Comparison of ENCODE assay signal across 1 cellular context in the genomic region with DNA sequence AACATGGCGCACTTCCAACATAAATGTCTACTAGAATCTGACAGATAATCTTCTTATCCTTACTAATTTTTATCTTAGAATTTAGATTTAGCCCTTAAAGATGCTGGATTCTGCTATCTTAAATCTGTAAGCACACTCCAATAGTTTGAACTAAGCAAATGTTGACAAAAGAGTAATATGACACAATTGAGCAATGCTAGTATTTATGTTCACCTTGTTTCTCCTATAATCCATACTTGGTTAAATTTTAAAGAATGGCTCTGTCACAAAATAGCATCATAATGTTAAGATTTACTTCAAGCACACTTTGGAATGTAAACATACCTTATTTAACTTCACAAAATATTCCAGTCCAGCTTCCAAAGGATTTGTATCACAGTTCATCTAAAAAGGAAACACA.
TF ChIP-seq lines count a peak whose summit lies in the region.

No MANE protein-coding gene starts in this region.

TF ChIP-seq in HepG2, 621 proteins besides CTCF, POLR2A, EP300 and RAD21 (continues in another document):
- TF ChIP-seq, protein P1, sequence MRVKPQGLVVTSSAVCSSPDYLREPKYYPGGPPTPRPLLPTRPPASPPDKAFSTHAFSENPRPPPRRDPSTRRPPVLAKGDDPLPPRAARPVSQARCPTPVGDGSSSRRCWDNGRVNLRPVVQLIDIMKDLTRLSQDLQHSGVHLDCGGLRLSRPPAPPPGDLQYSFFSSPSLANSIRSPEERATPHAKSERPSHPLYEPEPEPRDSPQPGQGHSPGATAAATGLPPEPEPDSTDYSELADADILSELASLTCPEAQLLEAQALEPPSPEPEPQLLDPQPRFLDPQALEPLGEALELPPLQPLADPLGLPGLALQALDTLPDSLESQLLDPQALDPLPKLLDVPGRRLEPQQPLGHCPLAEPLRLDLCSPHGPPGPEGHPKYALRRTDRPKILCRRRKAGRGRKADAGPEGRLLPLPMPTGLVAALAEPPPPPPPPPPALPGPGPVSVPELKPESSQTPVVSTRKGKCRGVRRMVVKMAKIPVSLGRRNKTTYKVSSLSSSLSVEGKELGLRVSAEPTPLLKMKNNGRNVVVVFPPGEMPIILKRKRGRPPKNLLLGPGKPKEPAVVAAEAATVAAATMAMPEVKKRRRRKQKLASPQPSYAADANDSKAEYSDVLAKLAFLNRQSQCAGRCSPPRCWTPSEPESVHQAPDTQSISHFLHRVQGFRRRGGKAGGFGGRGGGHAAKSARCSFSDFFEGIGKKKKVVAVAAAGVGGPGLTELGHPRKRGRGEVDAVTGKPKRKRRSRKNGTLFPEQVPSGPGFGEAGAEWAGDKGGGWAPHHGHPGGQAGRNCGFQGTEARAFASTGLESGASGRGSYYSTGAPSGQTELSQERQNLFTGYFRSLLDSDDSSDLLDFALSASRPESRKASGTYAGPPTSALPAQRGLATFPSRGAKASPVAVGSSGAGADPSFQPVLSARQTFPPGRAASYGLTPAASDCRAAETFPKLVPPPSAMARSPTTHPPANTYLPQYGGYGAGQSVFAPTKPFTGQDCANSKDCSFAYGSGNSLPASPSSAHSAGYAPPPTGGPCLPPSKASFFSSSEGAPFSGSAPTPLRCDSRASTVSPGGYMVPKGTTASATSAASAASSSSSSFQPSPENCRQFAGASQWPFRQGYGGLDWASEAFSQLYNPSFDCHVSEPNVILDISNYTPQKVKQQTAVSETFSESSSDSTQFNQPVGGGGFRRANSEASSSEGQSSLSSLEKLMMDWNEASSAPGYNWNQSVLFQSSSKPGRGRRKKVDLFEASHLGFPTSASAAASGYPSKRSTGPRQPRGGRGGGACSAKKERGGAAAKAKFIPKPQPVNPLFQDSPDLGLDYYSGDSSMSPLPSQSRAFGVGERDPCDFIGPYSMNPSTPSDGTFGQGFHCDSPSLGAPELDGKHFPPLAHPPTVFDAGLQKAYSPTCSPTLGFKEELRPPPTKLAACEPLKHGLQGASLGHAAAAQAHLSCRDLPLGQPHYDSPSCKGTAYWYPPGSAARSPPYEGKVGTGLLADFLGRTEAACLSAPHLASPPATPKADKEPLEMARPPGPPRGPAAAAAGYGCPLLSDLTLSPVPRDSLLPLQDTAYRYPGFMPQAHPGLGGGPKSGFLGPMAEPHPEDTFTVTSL (CRISPR knock-in tag; IDR thresholded peaks at IDR 0.05; ENCODE audit: borderline replicate concordance), result peak; percentile 55; the same call in 1 of the 2 replicates
- TF ChIP-seq KDM4B (CRISPR knock-in tag; IDR thresholded peaks at IDR 0.05) (no peak), DR1 (CRISPR knock-in tag; IDR thresholded peaks at IDR 0.05) (no peak), SRSF4 (IDR thresholded peaks at IDR 0.05; ENCODE audit: low read depth, low read length, poor library complexity, severe bottlenecking) (no peak), TGIF2 (CRISPR knock-in tag; IDR thresholded peaks at IDR 0.05) (no peak), MED8 (CRISPR knock-in tag; IDR thresholded peaks at IDR 0.05; ENCODE audit: insufficient replicate concordance) (no peak), RFX5 (IDR thresholded peaks at IDR 0.05; ENCODE audit: low read depth, low read length) (no peak), CAMTA2 (CRISPR knock-in tag; IDR thresholded peaks at IDR 0.05; ENCODE audit: borderline replicate concordance) (no peak), ZNF572 (CRISPR knock-in tag; IDR thresholded peaks at IDR 0.05) (no peak), ZNF33A (CRISPR knock-in tag; IDR thresholded peaks at IDR 0.05; ENCODE audit: borderline replicate concordance) (no peak), MLLT10 (CRISPR knock-in tag; IDR thresholded peaks at IDR 0.05) (no peak), NBN (conservative IDR thresholded peaks at IDR 0.05) (no peak), MTA1 (CRISPR knock-in tag; IDR thresholded peaks at IDR 0.05; ENCODE audit: borderline replicate concordance) (no peak), TBL1XR1 (IDR thresholded peaks at IDR 0.05; ENCODE audit: borderline replicate concordance, low read length, partially characterized antibody) (peak; percentile 71), BRD4 (CRISPR knock-in tag; IDR thresholded peaks at IDR 0.05) (no peak), ZNF776 (CRISPR knock-in tag; IDR thresholded peaks at IDR 0.05) (no peak), POGZ (CRISPR knock-in tag; IDR thresholded peaks at IDR 0.05) (no peak), BORCS8-MEF2B (CRISPR knock-in tag; IDR thresholded peaks at IDR 0.05) (no peak), NCOA2 (CRISPR knock-in tag; IDR thresholded peaks at IDR 0.05) (peak; percentile 85), RBM22 (optimal IDR thresholded peaks at IDR 0.05; ENCODE audit: low read length) (no peak), FOXC1 (CRISPR knock-in tag; IDR thresholded peaks at IDR 0.05; ENCODE audit: borderline replicate concordance) (no peak)
- TF ChIP-seq, protein P2, sequence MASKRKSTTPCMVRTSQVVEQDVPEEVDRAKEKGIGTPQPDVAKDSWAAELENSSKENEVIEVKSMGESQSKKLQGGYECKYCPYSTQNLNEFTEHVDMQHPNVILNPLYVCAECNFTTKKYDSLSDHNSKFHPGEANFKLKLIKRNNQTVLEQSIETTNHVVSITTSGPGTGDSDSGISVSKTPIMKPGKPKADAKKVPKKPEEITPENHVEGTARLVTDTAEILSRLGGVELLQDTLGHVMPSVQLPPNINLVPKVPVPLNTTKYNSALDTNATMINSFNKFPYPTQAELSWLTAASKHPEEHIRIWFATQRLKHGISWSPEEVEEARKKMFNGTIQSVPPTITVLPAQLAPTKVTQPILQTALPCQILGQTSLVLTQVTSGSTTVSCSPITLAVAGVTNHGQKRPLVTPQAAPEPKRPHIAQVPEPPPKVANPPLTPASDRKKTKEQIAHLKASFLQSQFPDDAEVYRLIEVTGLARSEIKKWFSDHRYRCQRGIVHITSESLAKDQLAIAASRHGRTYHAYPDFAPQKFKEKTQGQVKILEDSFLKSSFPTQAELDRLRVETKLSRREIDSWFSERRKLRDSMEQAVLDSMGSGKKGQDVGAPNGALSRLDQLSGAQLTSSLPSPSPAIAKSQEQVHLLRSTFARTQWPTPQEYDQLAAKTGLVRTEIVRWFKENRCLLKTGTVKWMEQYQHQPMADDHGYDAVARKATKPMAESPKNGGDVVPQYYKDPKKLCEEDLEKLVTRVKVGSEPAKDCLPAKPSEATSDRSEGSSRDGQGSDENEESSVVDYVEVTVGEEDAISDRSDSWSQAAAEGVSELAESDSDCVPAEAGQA (IDR thresholded peaks at IDR 0.05; ENCODE audit: low read depth), result no peak
- TF ChIP-seq, protein P2 (CRISPR knock-in tag; IDR thresholded peaks at IDR 0.05; ENCODE audit: borderline replicate concordance), result no peak
- TF ChIP-seq, protein P3, sequence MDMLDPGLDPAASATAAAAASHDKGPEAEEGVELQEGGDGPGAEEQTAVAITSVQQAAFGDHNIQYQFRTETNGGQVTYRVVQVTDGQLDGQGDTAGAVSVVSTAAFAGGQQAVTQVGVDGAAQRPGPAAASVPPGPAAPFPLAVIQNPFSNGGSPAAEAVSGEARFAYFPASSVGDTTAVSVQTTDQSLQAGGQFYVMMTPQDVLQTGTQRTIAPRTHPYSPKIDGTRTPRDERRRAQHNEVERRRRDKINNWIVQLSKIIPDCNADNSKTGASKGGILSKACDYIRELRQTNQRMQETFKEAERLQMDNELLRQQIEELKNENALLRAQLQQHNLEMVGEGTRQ (IDR thresholded peaks at IDR 0.05; ENCODE audit: low read depth, low read length), result no peak
- TF ChIP-seq, protein P3 (CRISPR knock-in tag; IDR thresholded peaks at IDR 0.05; ENCODE audit: borderline replicate concordance), result no peak
- TF ChIP-seq, protein P4, sequence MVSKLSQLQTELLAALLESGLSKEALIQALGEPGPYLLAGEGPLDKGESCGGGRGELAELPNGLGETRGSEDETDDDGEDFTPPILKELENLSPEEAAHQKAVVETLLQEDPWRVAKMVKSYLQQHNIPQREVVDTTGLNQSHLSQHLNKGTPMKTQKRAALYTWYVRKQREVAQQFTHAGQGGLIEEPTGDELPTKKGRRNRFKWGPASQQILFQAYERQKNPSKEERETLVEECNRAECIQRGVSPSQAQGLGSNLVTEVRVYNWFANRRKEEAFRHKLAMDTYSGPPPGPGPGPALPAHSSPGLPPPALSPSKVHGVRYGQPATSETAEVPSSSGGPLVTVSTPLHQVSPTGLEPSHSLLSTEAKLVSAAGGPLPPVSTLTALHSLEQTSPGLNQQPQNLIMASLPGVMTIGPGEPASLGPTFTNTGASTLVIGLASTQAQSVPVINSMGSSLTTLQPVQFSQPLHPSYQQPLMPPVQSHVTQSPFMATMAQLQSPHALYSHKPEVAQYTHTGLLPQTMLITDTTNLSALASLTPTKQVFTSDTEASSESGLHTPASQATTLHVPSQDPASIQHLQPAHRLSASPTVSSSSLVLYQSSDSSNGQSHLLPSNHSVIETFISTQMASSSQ (IDR thresholded peaks at IDR 0.05; ENCODE audit: low read depth), result peak; percentile 90
- TF ChIP-seq, protein P4 (CRISPR knock-in tag; IDR thresholded peaks at IDR 0.05; ENCODE audit: borderline replicate concordance), result peak; percentile 49; the same call in 1 of the 2 replicates
- TF ChIP-seq, protein P5, sequence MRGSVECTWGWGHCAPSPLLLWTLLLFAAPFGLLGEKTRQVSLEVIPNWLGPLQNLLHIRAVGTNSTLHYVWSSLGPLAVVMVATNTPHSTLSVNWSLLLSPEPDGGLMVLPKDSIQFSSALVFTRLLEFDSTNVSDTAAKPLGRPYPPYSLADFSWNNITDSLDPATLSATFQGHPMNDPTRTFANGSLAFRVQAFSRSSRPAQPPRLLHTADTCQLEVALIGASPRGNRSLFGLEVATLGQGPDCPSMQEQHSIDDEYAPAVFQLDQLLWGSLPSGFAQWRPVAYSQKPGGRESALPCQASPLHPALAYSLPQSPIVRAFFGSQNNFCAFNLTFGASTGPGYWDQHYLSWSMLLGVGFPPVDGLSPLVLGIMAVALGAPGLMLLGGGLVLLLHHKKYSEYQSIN (CRISPR knock-in tag; IDR thresholded peaks at IDR 0.05; ENCODE audit: borderline replicate concordance), result no peak
- TF ChIP-seq, protein P6, sequence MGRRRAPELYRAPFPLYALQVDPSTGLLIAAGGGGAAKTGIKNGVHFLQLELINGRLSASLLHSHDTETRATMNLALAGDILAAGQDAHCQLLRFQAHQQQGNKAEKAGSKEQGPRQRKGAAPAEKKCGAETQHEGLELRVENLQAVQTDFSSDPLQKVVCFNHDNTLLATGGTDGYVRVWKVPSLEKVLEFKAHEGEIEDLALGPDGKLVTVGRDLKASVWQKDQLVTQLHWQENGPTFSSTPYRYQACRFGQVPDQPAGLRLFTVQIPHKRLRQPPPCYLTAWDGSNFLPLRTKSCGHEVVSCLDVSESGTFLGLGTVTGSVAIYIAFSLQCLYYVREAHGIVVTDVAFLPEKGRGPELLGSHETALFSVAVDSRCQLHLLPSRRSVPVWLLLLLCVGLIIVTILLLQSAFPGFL (CRISPR knock-in tag; IDR thresholded peaks at IDR 0.05), result no peak
- TF ChIP-seq, protein P7, sequence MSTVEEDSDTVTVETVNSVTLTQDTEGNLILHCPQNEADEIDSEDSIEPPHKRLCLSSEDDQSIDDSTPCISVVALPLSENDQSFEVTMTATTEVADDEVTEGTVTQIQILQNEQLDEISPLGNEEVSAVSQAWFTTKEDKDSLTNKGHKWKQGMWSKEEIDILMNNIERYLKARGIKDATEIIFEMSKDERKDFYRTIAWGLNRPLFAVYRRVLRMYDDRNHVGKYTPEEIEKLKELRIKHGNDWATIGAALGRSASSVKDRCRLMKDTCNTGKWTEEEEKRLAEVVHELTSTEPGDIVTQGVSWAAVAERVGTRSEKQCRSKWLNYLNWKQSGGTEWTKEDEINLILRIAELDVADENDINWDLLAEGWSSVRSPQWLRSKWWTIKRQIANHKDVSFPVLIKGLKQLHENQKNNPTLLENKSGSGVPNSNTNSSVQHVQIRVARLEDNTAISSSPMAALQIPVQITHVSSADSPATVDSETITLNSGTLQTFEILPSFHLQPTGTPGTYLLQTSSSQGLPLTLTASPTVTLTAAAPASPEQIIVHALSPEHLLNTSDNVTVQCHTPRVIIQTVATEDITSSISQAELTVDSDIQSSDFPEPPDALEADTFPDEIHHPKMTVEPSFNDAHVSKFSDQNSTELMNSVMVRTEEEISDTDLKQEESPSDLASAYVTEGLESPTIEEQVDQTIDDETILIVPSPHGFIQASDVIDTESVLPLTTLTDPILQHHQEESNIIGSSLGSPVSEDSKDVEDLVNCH (CRISPR knock-in tag; IDR thresholded peaks at IDR 0.05), result no peak
- TF ChIP-seq, protein P8, sequence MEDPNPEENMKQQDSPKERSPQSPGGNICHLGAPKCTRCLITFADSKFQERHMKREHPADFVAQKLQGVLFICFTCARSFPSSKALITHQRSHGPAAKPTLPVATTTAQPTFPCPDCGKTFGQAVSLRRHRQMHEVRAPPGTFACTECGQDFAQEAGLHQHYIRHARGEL (CRISPR knock-in tag; IDR thresholded peaks at IDR 0.05), result no peak
